8 cellular contexts compared by ENCODE assay signal in the genomic region with DNA sequence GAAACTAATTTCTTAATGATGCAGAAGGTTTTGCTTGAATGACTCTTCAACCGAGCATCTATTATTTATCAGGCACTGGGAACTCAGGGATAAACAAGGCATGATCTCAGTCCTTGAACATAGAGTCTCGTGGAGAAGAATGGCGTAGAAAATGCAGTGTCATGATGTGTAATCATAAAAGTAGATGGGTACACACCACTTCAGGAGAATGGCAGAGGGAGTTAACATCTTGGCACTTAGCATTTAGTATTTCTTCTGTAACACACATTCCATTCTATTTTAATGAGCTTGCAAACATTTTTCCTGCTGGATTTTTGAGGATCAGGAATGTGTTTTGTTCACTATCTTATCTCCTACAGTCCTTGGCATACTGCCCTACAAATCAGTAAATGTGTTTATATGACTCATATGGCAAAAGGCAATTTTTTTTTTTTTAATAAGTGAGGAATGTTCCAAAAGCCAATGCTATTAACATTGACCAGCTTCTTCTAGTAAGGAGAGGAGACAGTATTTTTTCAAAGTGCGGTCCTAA. TPM values are rescaled to one million over a fixed set of nuclear protein-coding genes. Genes with fewer than 3 reads are reported as not detected.
DNase-seq lines count a peak whose midpoint lies in the region; ATAC-seq and TF ChIP-seq lines count a peak whose summit lies in the region.

No MANE protein-coding gene starts in this region.

- peak in 3 of 4 donors; percentile 69 to 96 (median 69) for TF ChIP-seq EP300 in upper lobe of left lung (IDR thresholded peaks at IDR 0.05)

- intact Hi-C loops in adrenal gland (cut with DNase I), result loop anchor here (5.0 kb wide), 1 partner anchor 68 kb away; no protein-coding TSS in a partner anchor

- H3K4me1 ChIP-seq in adrenal gland (replicated peaks in 1 of 2) (peaks cover 34 to 43% of the 10 kb centered on the region in 2 donors), upper lobe of left lung (peaks cover 22 to 41% (median 34%) of the 10 kb centered on the region in 4 donors)

- no peaks in the 10 kb centered on the region for H3K27me3 ChIP-seq in adrenal gland
- H3K27me3 ChIP-seq in kidney epithelial cell (ENCODE audit: control insufficient read depth, insufficient read depth, low read length), result no peaks in the 10 kb centered on the region
- no peaks in the 10 kb centered on the region for H3K27me3 ChIP-seq in upper lobe of left lung

- H3K27ac ChIP-seq in adrenal gland (peak overlapping the region; percentile 82 to 91 (median 90)), upper lobe of left lung (peak overlapping the region; percentile 61 to 86 (median 84))

- TF ChIP-seq CTCF in adrenal gland (IDR thresholded peaks at IDR 0.05), result no peak
- TF ChIP-seq CTCF in kidney epithelial cell (IDR thresholded peaks at IDR 0.05; ENCODE audit: insufficient read depth, low read length, poor library complexity, severe bottlenecking), result no peak
- TF ChIP-seq CTCF in upper lobe of left lung (IDR thresholded peaks at IDR 0.05), result no peak
- TF ChIP-seq CTCF in GM10266 (IDR thresholded peaks at IDR 0.05; ENCODE audit: control insufficient read depth, insufficient read depth, low read depth, missing control alignments), result no peak

- peak; percentile 98 for DNase-seq in Caki2 (ENCODE audit: low read depth)
- peak; percentile 56 for DNase-seq in NCI-H1436 (lab: John Stamatoyannopoulos, UW)
- DNase-seq in adrenal gland, result peak in 5 of 7 donors; percentile 38 to 60 (median 45)
- DNase-seq in kidney epithelial cell (ENCODE audit: low read depth), result peak; percentile 55
- DNase-seq in upper lobe of left lung, result no peak
- DNase-seq in GM10266 (ENCODE audit: extremely low spot score), result no peak
- no peak for DNase-seq in pons (ENCODE audit: low spot score)

- H3K4me3 ChIP-seq in adrenal gland, result no peak overlapping the region
- no peak overlapping the region for H3K4me3 ChIP-seq in kidney epithelial cell (ENCODE audit: low read depth, low read length)
- no peak overlapping the region for H3K4me3 ChIP-seq in upper lobe of left lung

- H3K36me3 ChIP-seq in adrenal gland (replicated peaks in 1 of 2) (no peaks in the 10 kb centered on the region), kidney epithelial cell (ENCODE audit: control insufficient read depth, insufficient read depth, low read length) (no peaks in the 10 kb centered on the region), upper lobe of left lung (no peaks in the 10 kb centered on the region)

- 10 to 17% (median 14%) methylated on average over 4 of the region's 4 CpGs for WGBS in adrenal gland, 4 donors
- WGBS in upper lobe of left lung, 2 donors, result 13 to 15% methylated on average over 4 of the region's 4 CpGs

- ATAC-seq in upper lobe of left lung (ENCODE audit: low FRiP score in 2 of 2) (peak; percentile 77 to 80), HG02973 (IDR thresholded peaks at IDR 0.05; ENCODE audit: unreplicated experiment) (no peak)

- in situ Hi-C loops in Caki2 (cut with HindIII; ENCODE audit: low pct_unique_long_range_greater_than_20kb, low sequenced_read_pairs), result no loop called here

- TF ChIP-seq POLR2A in adrenal gland (IDR thresholded peaks at IDR 0.05) (peak in 1 of 2 donors; percentile 49), upper lobe of left lung (IDR thresholded peaks at IDR 0.05) (no peak)

- no peaks in the 10 kb centered on the region for H3K9me3 ChIP-seq in adrenal gland (replicated peaks in 1 of 3)
- H3K9me3 ChIP-seq in upper lobe of left lung, result no peaks in the 10 kb centered on the region

RNA-seq across cellular contexts. Expression of gene TXNRD1, which starts 3.8 kb away (rescaled TPM):
- 1,577 and 1,656 TPM in 2 replicates for total RNA-seq in Caki2 (2014; rRNA removed; shearing (Covaris generic); ENCODE audit: low replicate concordance)
- total RNA-seq in adrenal gland, result 100 to 1,000 TPM; 232 to 405 (median 290) TPM
- 100 to 1,000 TPM in 1 of 3 donors, 10 to 100 TPM in 2; 53.9 to 345 (median 60.3) TPM for polyA plus RNA-seq in adrenal gland
- 78.7 and 100 TPM in 2 replicates for total RNA-seq in kidney epithelial cell
- 100 to 1,000 TPM; 124 to 381 (median 162) TPM for total RNA-seq in upper lobe of left lung

Comparison
In these comparisons a context has a peak if more than half of its experiments do, and no peak if none do; other contexts are left out.
1. DNase-seq: peak in Caki2 (single experiment), NCI-H1436 (single experiment), adrenal gland (5 of 7) and kidney epithelial cell (single experiment); none in upper lobe of left lung (0 of 2), GM10266 (single experiment) and pons (single experiment).